In genomic region chr18:24209558-24209957, GRCh38 we compare ENCODE assay signal across 20 cellular contexts.
A peak's percentile ranks its signal among the peaks of the same experiment; 100 is the strongest.
DNase-seq lines count a peak whose midpoint lies in the region; ATAC-seq, FAIRE-seq and TF ChIP-seq lines count a peak whose summit lies in the region.
"Had no signal": no experiment of that assay in that cellular context is flagged by ENCODE, and none has a peak within 500 bp of the region (broad histone marks: within the 10 kb centered on the region; RNA-seq: fewer than 3 reads in every experiment).

No MANE protein-coding gene starts in this region.

- H2BK120ac ChIP-seq in IMR-90 (ENCODE audit: low read depth, low read length), result no peak overlapping the region

- H3K14ac ChIP-seq in IMR-90 (replicated peaks; ENCODE audit: low read depth, low read length), result no peak overlapping the region

- H3K9ac ChIP-seq in IMR-90 (ENCODE audit: low read depth, low read length) (no peak overlapping the region), astrocyte (ENCODE audit: low read length) (no peak overlapping the region)

- ATAC-seq in IMR-90 (ENCODE audit: low read depth), result no peak
- no peak for ATAC-seq in HG02970 (IDR thresholded peaks at IDR 0.05; ENCODE audit: low FRiP score, unreplicated experiment)

- WGBS in IMR-90 (ENCODE audit: extremely low coverage in 2 of 2, insufficient read length in 1 of 2), 2 experiments, result no CpG with 5 or more reads among the region's 6 CpGs

- H3K9me3 ChIP-seq in IMR-90 (ENCODE audit: control insufficient read depth, insufficient read depth, low read length) (no peaks in the 10 kb centered on the region), astrocyte (ENCODE audit: insufficient read depth, low read depth, low read length) (no peaks in the 10 kb centered on the region)

- H3K4me1 ChIP-seq in IMR-90 (ENCODE audit: control insufficient read depth, insufficient read depth, low read length) (peaks cover 9% of the 10 kb centered on the region; the same call in 1 of the 2 replicates), astrocyte (ENCODE audit: insufficient read depth, low read length) (peaks cover 17% of the 10 kb centered on the region)

- intact Hi-C loops in IMR-90 (cut with micrococcal nuclease) (no loop called here), posterior vena cava (cut with DNase I) (no loop called here)

- H3K27ac Mint-ChIP-seq in astrocyte (ENCODE audit: unreplicated experiment), result no peak overlapping the region
- H3K27ac Mint-ChIP-seq: CD4-positive, CD25-positive, alpha-beta regulatory T cell had no signal

- H3K27ac ChIP-seq in IMR-90 (ENCODE audit: insufficient read depth, low read length), result no peak overlapping the region
- H3K27ac ChIP-seq in astrocyte (ENCODE audit: low read depth, low read length), result peak overlapping the region; percentile 43
- H3K27ac ChIP-seq in layer of hippocampus (ENCODE audit: low read depth, low read length), result peak overlapping the region; percentile 68
- H3K27ac ChIP-seq: SK-N-MC had no signal

- H3K36me3 Mint-ChIP-seq in astrocyte (ENCODE audit: low read depth, unreplicated experiment), result no peaks in the 10 kb centered on the region
- H3K36me3 Mint-ChIP-seq: CD4-positive, CD25-positive, alpha-beta regulatory T cell had no signal

- in situ Hi-C loops in IMR-90 (cut with MboI; ENCODE audit: low sequenced_read_pairs), result no loop called here

- CTCF ChIA-PET in IMR-90 (lab: Yijun Ruan, JAX), result no interaction called here

- H2BK15ac ChIP-seq in IMR-90 (ENCODE audit: low read depth, low read length), result 0 out of 3 replicates have a peak overlapping the region, but pooled peaks have one; percentile 29

- H3K4ac ChIP-seq in IMR-90 (ENCODE audit: low read depth, low read length), result no peak overlapping the region

- no peaks in the 10 kb centered on the region for H3K79me2 ChIP-seq in astrocyte (ENCODE audit: insufficient read depth, low read length)

- peak overlapping the region; percentile 29 for H2BK5ac ChIP-seq in IMR-90 (ENCODE audit: low read depth, low read length, poor library complexity, severe bottlenecking)

- no peak overlapping the region for H3K4me3 ChIP-seq in IMR-90 (ENCODE audit: insufficient read depth, low read depth, low read length)
- H3K4me3 ChIP-seq in astrocyte (ENCODE audit: insufficient read depth, low read depth, low read length), result no peak overlapping the region
- H3K4me3 ChIP-seq: SK-N-MC had no signal

- H3K23ac ChIP-seq in IMR-90 (ENCODE audit: low read depth, low read length), result no peak overlapping the region

- no peak overlapping the region for H2BK20ac ChIP-seq in IMR-90 (ENCODE audit: low read depth, low read length)

- DNase-seq in ELR (ENCODE audit: low read depth) (peak; percentile 73), IMR-90 (peak; percentile 42), astrocyte (ENCODE audit: low read depth) (no peak), posterior vena cava (ENCODE audit: low spot score) (no peak), T-helper 1 cell (no peak)
- DNase-seq in central memory CD4-positive, alpha-beta T cell, result no peak
- DNase-seq: CD4-positive, CD25-positive, alpha-beta regulatory T cell; DMS79; GDM1; NCI-H146; NCI-H226; NCI-H526; NK-92 treated with Interleukin-12 subunit alpha and Interleukin-12 subunit beta, amount 100 ng/mL, for 24 hours; OCI-M1 had no signal

- no peaks in the 10 kb centered on the region for H3K9me3 Mint-ChIP-seq in astrocyte (ENCODE audit: unreplicated experiment)
- H3K9me3 Mint-ChIP-seq: CD4-positive, CD25-positive, alpha-beta regulatory T cell had no signal

- H3K9me1 ChIP-seq in IMR-90 (ENCODE audit: insufficient read depth, low read length), result peaks cover 7% of the 10 kb centered on the region

- H4K5ac ChIP-seq in IMR-90 (ENCODE audit: low read depth, low read length), result no peak overlapping the region

- BruUV-seq in IMR-90 (replicated peaks; lab: Mats Ljungman, UMichigan), result no TSS peak

- no peak overlapping the region for H3K4me3 Mint-ChIP-seq in astrocyte (ENCODE audit: unreplicated experiment)
- H3K4me3 Mint-ChIP-seq: CD4-positive, CD25-positive, alpha-beta regulatory T cell had no signal

- no peak overlapping the region for H4K91ac ChIP-seq in IMR-90 (ENCODE audit: insufficient read depth, low read depth, low read length)

- H4K20me1 ChIP-seq in IMR-90 (ENCODE audit: insufficient read depth, low read length) (no peaks in the 10 kb centered on the region), astrocyte (ENCODE audit: insufficient read depth, low read length) (no peaks in the 10 kb centered on the region)

- H3K36me3 ChIP-seq in IMR-90 (ENCODE audit: control insufficient read depth, insufficient read depth, low read length) (no peaks in the 10 kb centered on the region), astrocyte (ENCODE audit: insufficient read depth, low read length) (no peaks in the 10 kb centered on the region)

- dilution Hi-C loops in IMR-90 (cut with HindIII; ENCODE audit: low sequenced_read_pairs, unreplicated experiment), result no loop called here

- H2AFZ ChIP-seq in IMR-90 (replicated peaks; ENCODE audit: low read length, poor library complexity) (no peak overlapping the region), astrocyte (ENCODE audit: low read depth, low read length) (no peak overlapping the region)

- TF ChIP-seq RAD21 in IMR-90 (IDR thresholded peaks at IDR 0.05; ENCODE audit: low read length), result no peak

- peaks cover 0 to 29% of the 10 kb centered on the region in 2 experiments; a peak in 3 of 4 replicates for H3K79me1 ChIP-seq in IMR-90 (ENCODE audit: low read depth in 1 of 2, low read length in 2 of 2)

- peak; percentile 74 for FAIRE-seq in astrocyte (lab: Jason Lieb, UNC)
- FAIRE-seq: GM12892, GM19239, HTR-8/SVneo had no signal

- H2AK5ac ChIP-seq in IMR-90 (ENCODE audit: low read depth, low read length), result no peak overlapping the region; the same call in 1 of the 2 replicates

- TF ChIP-seq POLR2A in IMR-90 (IDR thresholded peaks at IDR 0.05; ENCODE audit: low read depth, low read length), result no peak

- H4K8ac ChIP-seq in IMR-90 (ENCODE audit: low read depth in 2 of 2, low read length in 2 of 2), result no peak overlapping the region

- H3K4me2 ChIP-seq in IMR-90 (ENCODE audit: low read depth, low read length), result no peak overlapping the region
- peak overlapping the region; percentile 56 for H3K4me2 ChIP-seq in astrocyte (ENCODE audit: low read length)

- POLR2A ChIA-PET in IMR-90 (lab: Charles Lee; ENCODE audit: unreplicated experiment), result no interaction called here

- TF ChIP-seq CTCF in IMR-90 (conservative IDR thresholded peaks at IDR 0.05; ENCODE audit: low read depth, low read length) (no peak), astrocyte (IDR thresholded peaks at IDR 0.05; ENCODE audit: insufficient read depth, low read depth, low read length) (no peak)

- H3K4me1 Mint-ChIP-seq in astrocyte (ENCODE audit: low read depth, unreplicated experiment), result peaks cover 30% of the 10 kb centered on the region
- H3K4me1 Mint-ChIP-seq: CD4-positive, CD25-positive, alpha-beta regulatory T cell had no signal

- no peak overlapping the region for H3K56ac ChIP-seq in IMR-90 (ENCODE audit: extremely low read depth, insufficient read depth, low read length)

- H3K27me3 ChIP-seq in IMR-90 (ENCODE audit: control insufficient read depth, insufficient read depth, low read length) (no peaks in the 10 kb centered on the region), astrocyte (ENCODE audit: insufficient read depth, low read length) (no peaks in the 10 kb centered on the region), layer of hippocampus (ENCODE audit: control insufficient read depth, insufficient read depth, low read length) (no peaks in the 10 kb centered on the region)

- H3K18ac ChIP-seq in IMR-90 (ENCODE audit: low read depth, low read length), result no peak overlapping the region

- H2AK9ac ChIP-seq in IMR-90 (replicated peaks; ENCODE audit: low read depth, low read length, poor library complexity), result no peak overlapping the region

- H3K27me3 Mint-ChIP-seq in astrocyte (ENCODE audit: low read depth, unreplicated experiment), result no peaks in the 10 kb centered on the region

TF ChIP-seq in IMR-90, 13 proteins besides CTCF, POLR2A, EP300 and RAD21:
- TF ChIP-seq RFX5 (IDR thresholded peaks at IDR 0.05; ENCODE audit: low read depth, low read length), result no peak
- TF ChIP-seq SMC3 (IDR thresholded peaks at IDR 0.05; ENCODE audit: low read depth, low read length), result no peak
- no peak for TF ChIP-seq CHD1 (IDR thresholded peaks at IDR 0.05; ENCODE audit: low read depth, low read length)
- no peak for TF ChIP-seq USF2 (IDR thresholded peaks at IDR 0.05; ENCODE audit: low read depth, low read length)
- TF ChIP-seq FOS (IDR thresholded peaks at IDR 0.05; ENCODE audit: low read depth, low read length), result no peak
- no peak for TF ChIP-seq BHLHE40 (IDR thresholded peaks at IDR 0.05; ENCODE audit: low read depth, low read length)
- TF ChIP-seq MAFK (IDR thresholded peaks at IDR 0.05; ENCODE audit: low read depth, low read length), result no peak

Comparison
In these comparisons a context has a peak if more than half of its experiments do, and no peak if none do; other contexts are left out.
1. DNase-seq: peak in ELR (single experiment) and IMR-90 (single experiment); none in astrocyte (single experiment), central memory CD4-positive, alpha-beta T cell (single experiment), posterior vena cava (single experiment) and T-helper 1 cell (0 of 5).